In the genomic region with DNA sequence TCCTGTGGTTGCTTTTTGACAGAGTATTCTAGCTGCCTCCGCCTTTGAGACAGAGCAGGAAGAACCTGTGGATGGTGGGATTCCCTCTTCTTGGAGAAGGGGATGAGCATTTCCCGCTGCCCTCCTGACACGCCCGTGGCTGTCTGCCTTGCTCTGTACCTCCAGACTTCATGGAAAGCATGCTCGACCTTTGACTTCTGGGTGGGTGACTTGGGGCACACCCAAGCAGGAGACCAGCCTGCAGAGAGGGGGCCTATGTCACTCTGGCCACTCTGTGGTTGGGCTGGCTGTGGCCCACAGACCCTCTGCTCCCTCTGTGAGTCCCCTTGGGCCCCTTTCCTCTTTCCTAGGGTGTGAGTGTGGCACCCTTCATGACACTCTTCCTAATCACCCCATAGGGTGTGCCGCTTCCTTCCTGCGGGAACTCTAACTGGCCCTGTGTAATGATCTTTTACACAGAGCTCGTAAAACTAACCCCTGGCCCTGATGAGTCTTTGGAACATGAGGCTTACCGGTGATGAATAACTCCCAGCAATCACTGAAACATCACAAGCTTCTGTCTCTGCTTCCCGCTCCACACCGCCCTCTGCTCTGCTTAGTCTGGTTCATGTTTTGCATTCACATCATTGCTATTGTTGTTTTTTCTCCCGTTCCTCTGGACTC, we compare ENCODE assay signal across 20 cellular contexts.
DNase-seq lines count a peak whose midpoint lies in the region; ATAC-seq and TF ChIP-seq lines count a peak whose summit lies in the region.
"Had no signal": no experiment of that assay in that cellular context is flagged by ENCODE, and none has a peak within 500 bp of the region (broad histone marks: within the 10 kb centered on the region; RNA-seq: fewer than 3 reads in every experiment).

No MANE protein-coding gene starts in this region.

- peak overlapping the region; percentile 22 for H3K56ac ChIP-seq in mesendoderm (ENCODE audit: low read length)

- no peaks in the 10 kb centered on the region for H3K79me1 ChIP-seq in mesendoderm (ENCODE audit: low read length)

- H3K4me1 ChIP-seq in colonic mucosa = peaks cover 7% of the 10 kb centered on the region
- no peaks in the 10 kb centered on the region for H3K4me1 ChIP-seq in mesendoderm (ENCODE audit: control insufficient read depth, low read depth, low read length)
- H3K4me1 ChIP-seq in uterus = peaks cover 0 to 5% of the 10 kb centered on the region in 2 donors

- no peaks in the 10 kb centered on the region for H3K9me3 Mint-ChIP-seq in natural killer cell
- H3K9me3 Mint-ChIP-seq in natural killer cell treated with Interleukin-12 subunit alpha and Interleukin-12 subunit beta and Interleukin-15 and Interleukin-18, amount 100 ng/mL, for 72 hours = no peaks in the 10 kb centered on the region

- TF ChIP-seq CTCF in natural killer cell (IDR thresholded peaks at IDR 0.05) = no peak
- TF ChIP-seq CTCF in colonic mucosa (IDR thresholded peaks at IDR 0.05) = no peak
- no peak for TF ChIP-seq CTCF in uterus (IDR thresholded peaks at IDR 0.05)

- no peak overlapping the region for H3K18ac ChIP-seq in mesendoderm (ENCODE audit: low read length)

- peak overlapping the region in 1 of 2 donors; percentile 71 for H3K27ac Mint-ChIP-seq in natural killer cell
- no peak overlapping the region for H3K27ac Mint-ChIP-seq in natural killer cell treated with Interleukin-12 subunit alpha and Interleukin-12 subunit beta and Interleukin-15 and Interleukin-18, amount 100 ng/mL, for 72 hours

- no peak for DNase-seq in natural killer cell
- DNase-seq in natural killer cell treated with Interleukin-12 subunit alpha and Interleukin-12 subunit beta and Interleukin-15 and Interleukin-18, amount 100 ng/mL, for 72 hours (ENCODE audit: low spot score) = no peak
- DNase-seq in colonic mucosa = peak; percentile 56
- no peak for DNase-seq in mesendoderm
- DNase-seq in uterus = peak; percentile 62 to 85
- no peak for DNase-seq in HEK293T (ENCODE audit: extremely low spot score)
- no peak for DNase-seq in RPMI8226
- DNase-seq in NCI-H226 = no peak
- DNase-seq: 8988T; CD4-positive, alpha-beta memory T cell; DND-41; GDM1; H7; IMR-90; NCI-H1417; NCI-H1930; NCI-H82; Right ventricle myocardium superior; SK-N-SH had no signal

- H3K4me1 Mint-ChIP-seq in natural killer cell = peaks cover 31 to 44% of the 10 kb centered on the region in 2 donors
- H3K4me1 Mint-ChIP-seq in natural killer cell treated with Interleukin-12 subunit alpha and Interleukin-12 subunit beta and Interleukin-15 and Interleukin-18, amount 100 ng/mL, for 72 hours (ENCODE audit: low read depth in 2 of 2) = peaks cover 10 to 23% of the 10 kb centered on the region in 2 donors

- peaks cover 13 to 23% of the 10 kb centered on the region in 2 donors for H3K27me3 Mint-ChIP-seq in natural killer cell (ENCODE audit: low read depth in 2 of 2)
- peaks cover 5 to 20% of the 10 kb centered on the region in 2 donors for H3K27me3 Mint-ChIP-seq in natural killer cell treated with Interleukin-12 subunit alpha and Interleukin-12 subunit beta and Interleukin-15 and Interleukin-18, amount 100 ng/mL, for 72 hours

- H3K36me3 Mint-ChIP-seq in natural killer cell = no peaks in the 10 kb centered on the region
- no peaks in the 10 kb centered on the region for H3K36me3 Mint-ChIP-seq in natural killer cell treated with Interleukin-12 subunit alpha and Interleukin-12 subunit beta and Interleukin-15 and Interleukin-18, amount 100 ng/mL, for 72 hours

- H3K27me3 ChIP-seq in colonic mucosa = no peaks in the 10 kb centered on the region
- no peaks in the 10 kb centered on the region for H3K27me3 ChIP-seq in mesendoderm (ENCODE audit: insufficient read depth, low read length, poor library complexity)
- no peaks in the 10 kb centered on the region for H3K27me3 ChIP-seq in uterus

- H2AK5ac ChIP-seq in mesendoderm (ENCODE audit: low read length) = no peak overlapping the region

- POLR2A ChIA-PET in HEK293T (lab: Yijun Ruan, JAX) = no interaction called here

- no peaks in the 10 kb centered on the region for H3K36me3 ChIP-seq in colonic mucosa
- no peaks in the 10 kb centered on the region for H3K36me3 ChIP-seq in mesendoderm (ENCODE audit: control insufficient read depth, insufficient read depth, low read length)
- no peaks in the 10 kb centered on the region for H3K36me3 ChIP-seq in uterus

- H3K4me2 ChIP-seq in mesendoderm (ENCODE audit: low read length) = no peak overlapping the region
- H3K4me2 ChIP-seq: PC-9, SK-N-SH had no signal

- no peak for TF ChIP-seq POLR2A in uterus (IDR thresholded peaks at IDR 0.05)

- H3K27ac ChIP-seq in colonic mucosa = no peak overlapping the region
- H3K27ac ChIP-seq in mesendoderm (ENCODE audit: low read depth, low read length) = no peak overlapping the region
- peak overlapping the region; percentile 79 to 94 for H3K27ac ChIP-seq in uterus
- H3K27ac ChIP-seq: PC-9 had no signal

- H4K5ac ChIP-seq in mesendoderm (ENCODE audit: low read length) = no peak overlapping the region

- no peak overlapping the region for H4K8ac ChIP-seq in mesendoderm (ENCODE audit: low read depth, low read length)

- H3K9ac ChIP-seq in colonic mucosa (ENCODE audit: low read depth in 2 of 2, low read length in 2 of 2) (no peak overlapping the region), mesendoderm (ENCODE audit: low read length) (no peak overlapping the region)
- H3K9ac ChIP-seq: SK-N-SH had no signal

- no peak overlapping the region for H3K4me3 ChIP-seq in colonic mucosa
- no peak overlapping the region for H3K4me3 ChIP-seq in mesendoderm (ENCODE audit: low read length)
- no peak overlapping the region for H3K4me3 ChIP-seq in uterus
- H3K4me3 ChIP-seq: PC-9 had no signal

- ATAC-seq in natural killer cell = no peak
- no peak for ATAC-seq in natural killer cell treated with Interleukin-12 subunit alpha and Interleukin-12 subunit beta and Interleukin-15 and Interleukin-18, amount 100 ng/mL, for 72 hours

- WGBS in mesendoderm (ENCODE audit: extremely low coverage, insufficient coverage, low lambda C conversion rate) = no CpG with 5 or more reads among the region's 12 CpGs

- H3K4ac ChIP-seq in mesendoderm (ENCODE audit: low read depth, low read length) = no peak overlapping the region

- H3K9me3 ChIP-seq in colonic mucosa (no peaks in the 10 kb centered on the region), uterus (no peaks in the 10 kb centered on the region)

- no peak overlapping the region for H2BK15ac ChIP-seq in mesendoderm (replicated peaks; ENCODE audit: low read depth)

- H3K4me3 Mint-ChIP-seq in natural killer cell = peak overlapping the region; percentile 26
- H3K4me3 Mint-ChIP-seq in natural killer cell treated with Interleukin-12 subunit alpha and Interleukin-12 subunit beta and Interleukin-15 and Interleukin-18, amount 100 ng/mL, for 72 hours = no peak overlapping the region

- H2BK120ac ChIP-seq in mesendoderm (ENCODE audit: low read depth, low read length) = no peak overlapping the region

- intact Hi-C loops in natural killer cell (cut with micrococcal nuclease) (no loop called here), colonic mucosa (cut with DNase I) (no loop called here), uterus (cut with DNase I; ENCODE audit: low total_unique reads) (no loop called here)

- no peaks in the 10 kb centered on the region for H3K79me2 ChIP-seq in mesendoderm (ENCODE audit: control insufficient read depth, insufficient read depth, low read length)

- no peak overlapping the region for H3K23ac ChIP-seq in mesendoderm (ENCODE audit: low read length)

- no peak overlapping the region for H2BK5ac ChIP-seq in mesendoderm (ENCODE audit: low read length)

- CTCF ChIA-PET in HEK293T (lab: Yijun Ruan, JAX) = no interaction called here

TF ChIP-seq in HEK293T, 16 proteins besides CTCF, POLR2A, EP300 and RAD21:
- TF ChIP-seq LEF1 (IDR thresholded peaks at IDR 0.05; ENCODE audit: borderline replicate concordance) = no peak

Comparison
In these comparisons a context has a peak if more than half of its experiments do, and no peak if none do; other contexts are left out.
1. DNase-seq: peak in colonic mucosa (single experiment) and uterus (2 of 2); none in natural killer cell (single experiment), natural killer cell treated with Interleukin-12 subunit alpha and Interleukin-12 subunit beta and Interleukin-15 and Interleukin-18, amount 100 ng/mL, for 72 hours (single experiment), mesendoderm (single experiment), HEK293T (single experiment), RPMI8226 (single experiment) and NCI-H226 (single experiment).
2. H3K27ac ChIP-seq: peak in uterus (2 of 2); none in colonic mucosa (single experiment) and mesendoderm (single experiment).